Comparison of ENCODE assay signal across 8 cellular contexts in genomic region chr14:106470028-106470427, GRCh38.
DNase-seq lines count a peak whose midpoint lies in the region; ATAC-seq, FAIRE-seq and TF ChIP-seq lines count a peak whose summit lies in the region.
"Not testable (repeated sequence)": the region's sequence is repeated elsewhere in the genome, so short reads cannot be mapped to it uniquely, and the experiment has no call there.

No MANE protein-coding gene starts in this region.

- POLR2A ChIA-PET in CD4-positive, alpha-beta memory T cell (lab: Charles Lee; ENCODE audit: partially characterized antibody): interaction anchor here (1.3 to 2.8 kb wide), 2 partner anchors 37 to 260 kb away, joined by 5 to 11 read pairs; no protein-coding TSS in a partner anchor
- POLR2A ChIA-PET in T-cell (lab: Charles Lee): not testable (repeated sequence)
- POLR2A ChIA-PET in activated CD4-positive, alpha-beta T cell treated with anti-CD3 and anti-CD28 coated beads, Interleukin-2, amount 10 ng/mL, durations not matched to agents 7 days and 5 days (lab: Charles Lee): interaction anchor here (0.6 kb wide), 1 partner anchor 49 kb away, joined by 7 read pairs; no protein-coding TSS in a partner anchor

- not testable (repeated sequence) for H3K4me1 ChIP-seq in CD4-positive, alpha-beta memory T cell (ENCODE audit: insufficient read depth, low read length); upper lobe of right lung

- H3K4me3 ChIP-seq in CD4-positive, alpha-beta memory T cell (ENCODE audit: low read length in 2 of 2); upper lobe of right lung: not testable (repeated sequence)

- not testable (repeated sequence) for H3K27me3 Mint-ChIP-seq in CD4-positive, alpha-beta memory T cell; T-cell; activated CD4-positive, alpha-beta T cell treated with anti-CD3 and anti-CD28 coated beads, Interleukin-2, amount 10 ng/mL, durations not matched to agents 7 days and 5 days; immature natural killer cell (ENCODE audit: low read depth in 3 of 3)

- H3K9me3 Mint-ChIP-seq in CD4-positive, alpha-beta memory T cell; T-cell; activated CD4-positive, alpha-beta T cell treated with anti-CD3 and anti-CD28 coated beads, Interleukin-2, amount 10 ng/mL, durations not matched to agents 7 days and 5 days; immature natural killer cell: not testable (repeated sequence)

- CTCF ChIA-PET in CD4-positive, alpha-beta memory T cell (lab: Charles Lee; ENCODE audit: partially characterized antibody): interaction anchor here (0.9 to 5.0 kb wide), 13 partner anchors 8 to 354 kb away, joined by 4 to 64 read pairs (median 11); no protein-coding TSS in a partner anchor
- CTCF ChIA-PET in T-cell (lab: Charles Lee): interaction anchor here (0.6 to 3.2 kb wide), 9 partner anchors 9 to 65 kb away, joined by 3 to 16 read pairs (median 4); no protein-coding TSS in a partner anchor
- CTCF ChIA-PET in activated CD4-positive, alpha-beta T cell treated with anti-CD3 and anti-CD28 coated beads, Interleukin-2, amount 10 ng/mL, durations not matched to agents 7 days and 5 days (lab: Charles Lee): interaction anchor here (0.8 to 4.4 kb wide), 10 partner anchors 9 to 355 kb away, joined by 3 to 30 read pairs (median 4); no protein-coding TSS in a partner anchor

- peaks cover 1 to 11% (median 6%) of the 10 kb centered on the region in 4 donors for H3K4me1 Mint-ChIP-seq in CD4-positive, alpha-beta memory T cell
- H3K4me1 Mint-ChIP-seq in T-cell, immature natural killer cell: not testable (repeated sequence)
- peaks cover 15% of the 10 kb centered on the region for H3K4me1 Mint-ChIP-seq in activated CD4-positive, alpha-beta T cell treated with anti-CD3 and anti-CD28 coated beads, Interleukin-2, amount 10 ng/mL, durations not matched to agents 7 days and 5 days

- intact Hi-C loops in CD4-positive, alpha-beta memory T cell (cut with micrococcal nuclease); upper lobe of right lung (cut with DNase I): not testable (repeated sequence)

- H3K36me3 ChIP-seq in CD4-positive, alpha-beta memory T cell (ENCODE audit: insufficient read depth, low read length); upper lobe of right lung: not testable (repeated sequence)

- peak overlapping the region in 3 of 8 donors; percentile 21 to 36 (median 31) for H3K4me3 Mint-ChIP-seq in CD4-positive, alpha-beta memory T cell
- peak overlapping the region in 1 of 3 donors; percentile 37 for H3K4me3 Mint-ChIP-seq in T-cell
- H3K4me3 Mint-ChIP-seq in activated CD4-positive, alpha-beta T cell treated with anti-CD3 and anti-CD28 coated beads, Interleukin-2, amount 10 ng/mL, durations not matched to agents 7 days and 5 days: not testable (repeated sequence)
- peak overlapping the region in 2 of 5 donors; percentile 13 to 25 for H3K4me3 Mint-ChIP-seq in immature natural killer cell

- DNase-seq in CD4-positive, alpha-beta memory T cell; GM19239 (ENCODE audit: insufficient read length, low spot score); activated CD4-positive, alpha-beta T cell treated with anti-CD3 and anti-CD28 coated beads, Interleukin-2, amount 10 ng/mL, durations not matched to agents 7 days and 5 days; immature natural killer cell; upper lobe of right lung: not testable (repeated sequence)
- DNase-seq in MV-4-11 (lab: John Stamatoyannopoulos, UW) (peak; percentile 10), T-cell (peak in 2 of 34 experiments; percentile 8 to 32), activated gamma-delta T cell treated with Interleukin-2 at 50 U/mL for 16 hours (peak; percentile 11)

- TF ChIP-seq CTCF in upper lobe of right lung (IDR thresholded peaks at IDR 0.05): not testable (repeated sequence)

- H3K27ac ChIP-seq in CD4-positive, alpha-beta memory T cell (ENCODE audit: low read depth, low read length); upper lobe of right lung: not testable (repeated sequence)

- H3K36me3 Mint-ChIP-seq in CD4-positive, alpha-beta memory T cell; T-cell; activated CD4-positive, alpha-beta T cell treated with anti-CD3 and anti-CD28 coated beads, Interleukin-2, amount 10 ng/mL, durations not matched to agents 7 days and 5 days (ENCODE audit: low read depth); immature natural killer cell: not testable (repeated sequence)

- H3K27me3 ChIP-seq in CD4-positive, alpha-beta memory T cell (ENCODE audit: insufficient read depth, low read length); upper lobe of right lung: not testable (repeated sequence)

- peak; percentile 4 for FAIRE-seq in GM19239 (lab: Jason Lieb, UNC)

- H3K9me3 ChIP-seq in CD4-positive, alpha-beta memory T cell (ENCODE audit: control insufficient read depth in 1 of 2, low read length in 2 of 2); upper lobe of right lung: not testable (repeated sequence)

- ATAC-seq in T-cell (replicated peaks in 1 of 4) (peak; percentile 80 to 90 (median 85)), upper lobe of right lung (peak; percentile 49)

- H3K27ac Mint-ChIP-seq in CD4-positive, alpha-beta memory T cell: peak overlapping the region; percentile 29 to 92 (median 75)
- peak overlapping the region in 1 of 2 donors; percentile 82 for H3K27ac Mint-ChIP-seq in T-cell
- peak overlapping the region; percentile 66 for H3K27ac Mint-ChIP-seq in activated CD4-positive, alpha-beta T cell treated with anti-CD3 and anti-CD28 coated beads, Interleukin-2, amount 10 ng/mL, durations not matched to agents 7 days and 5 days
- peak overlapping the region in 4 of 6 donors; percentile 48 to 82 (median 74) for H3K27ac Mint-ChIP-seq in immature natural killer cell
